ENCODE assay signal across 2 cellular contexts in genomic region chr20:46731770-46732169, GRCh38.
TF ChIP-seq lines count a peak whose summit lies in the region.

No MANE protein-coding gene starts in this region.

TF ChIP-seq in HepG2, 621 proteins besides CTCF, POLR2A, EP300 and RAD21:
- TF ChIP-seq NFYC (CRISPR knock-in tag; IDR thresholded peaks at IDR 0.05), result peak; percentile 63
- TF ChIP-seq PBX2 (CRISPR knock-in tag; IDR thresholded peaks at IDR 0.05), result peak; percentile 46; the same call in 1 of the 2 replicates
- peak; percentile 55 for TF ChIP-seq NFYB (CRISPR knock-in tag; IDR thresholded peaks at IDR 0.05)
- TF ChIP-seq SP2 (CRISPR knock-in tag; IDR thresholded peaks at IDR 0.05), result peak; percentile 48; the same call in 1 of the 2 replicates
- no peak for TF ChIP-seq ZSCAN9 (CRISPR knock-in tag; IDR thresholded peaks at IDR 0.05; ENCODE audit: borderline replicate concordance)

TF ChIP-seq in WTC11, 78 proteins besides CTCF, POLR2A, EP300 and RAD21:
- TF ChIP-seq SMAD3 (CRISPR knock-in tag; IDR thresholded peaks at IDR 0.05; ENCODE audit: borderline replicate concordance) (no peak), NFYB (CRISPR knock-in tag; conservative IDR thresholded peaks at IDR 0.05; ENCODE audit: low read depth) (peak; percentile 59), ELF4 (CRISPR knock-in tag; IDR thresholded peaks at IDR 0.05; ENCODE audit: low read depth) (no peak)
